1 cellular context compared by ENCODE assay signal in the genomic region with DNA sequence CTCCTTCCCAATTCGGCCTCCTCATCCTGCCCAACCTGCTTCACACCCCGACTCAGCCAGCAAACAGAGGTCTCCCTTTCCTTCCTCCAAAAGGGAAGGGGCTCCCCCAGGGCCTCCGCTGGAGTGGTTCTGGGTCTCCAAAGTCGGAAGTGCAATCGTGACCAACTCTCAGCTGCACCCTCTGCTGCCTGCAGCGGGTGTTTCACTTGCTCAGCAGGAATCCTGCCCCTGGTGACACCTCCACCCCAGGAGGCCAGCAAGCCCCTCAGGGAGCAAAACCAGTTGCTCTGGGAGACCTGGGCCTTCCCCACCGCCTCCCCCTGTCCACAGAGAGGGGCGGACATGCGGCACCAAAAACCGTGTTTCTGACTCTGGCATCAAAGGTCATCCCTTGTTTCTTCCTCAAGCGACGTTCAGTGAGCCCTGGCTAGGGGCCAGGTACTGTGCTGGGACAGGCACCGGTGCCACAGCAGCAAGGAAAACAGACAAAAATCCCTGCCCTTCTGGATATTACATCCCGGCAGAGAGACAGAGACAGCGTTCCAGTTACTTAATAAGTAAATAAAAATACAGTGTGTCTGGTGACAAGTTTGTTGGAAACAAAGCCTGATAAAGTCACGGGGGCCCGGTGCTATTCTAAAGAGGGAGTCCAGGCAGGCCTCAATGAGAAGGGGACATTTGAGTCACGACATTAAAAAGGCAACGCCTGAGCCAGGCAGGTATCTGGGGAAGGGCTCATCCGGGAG.
TF ChIP-seq lines count a peak whose summit lies in the region.

No MANE protein-coding gene starts in this region.

TF ChIP-seq in GM23338, 12 proteins besides CTCF, POLR2A, EP300 and RAD21 (continued from another document):
- TF ChIP-seq, protein P1, sequence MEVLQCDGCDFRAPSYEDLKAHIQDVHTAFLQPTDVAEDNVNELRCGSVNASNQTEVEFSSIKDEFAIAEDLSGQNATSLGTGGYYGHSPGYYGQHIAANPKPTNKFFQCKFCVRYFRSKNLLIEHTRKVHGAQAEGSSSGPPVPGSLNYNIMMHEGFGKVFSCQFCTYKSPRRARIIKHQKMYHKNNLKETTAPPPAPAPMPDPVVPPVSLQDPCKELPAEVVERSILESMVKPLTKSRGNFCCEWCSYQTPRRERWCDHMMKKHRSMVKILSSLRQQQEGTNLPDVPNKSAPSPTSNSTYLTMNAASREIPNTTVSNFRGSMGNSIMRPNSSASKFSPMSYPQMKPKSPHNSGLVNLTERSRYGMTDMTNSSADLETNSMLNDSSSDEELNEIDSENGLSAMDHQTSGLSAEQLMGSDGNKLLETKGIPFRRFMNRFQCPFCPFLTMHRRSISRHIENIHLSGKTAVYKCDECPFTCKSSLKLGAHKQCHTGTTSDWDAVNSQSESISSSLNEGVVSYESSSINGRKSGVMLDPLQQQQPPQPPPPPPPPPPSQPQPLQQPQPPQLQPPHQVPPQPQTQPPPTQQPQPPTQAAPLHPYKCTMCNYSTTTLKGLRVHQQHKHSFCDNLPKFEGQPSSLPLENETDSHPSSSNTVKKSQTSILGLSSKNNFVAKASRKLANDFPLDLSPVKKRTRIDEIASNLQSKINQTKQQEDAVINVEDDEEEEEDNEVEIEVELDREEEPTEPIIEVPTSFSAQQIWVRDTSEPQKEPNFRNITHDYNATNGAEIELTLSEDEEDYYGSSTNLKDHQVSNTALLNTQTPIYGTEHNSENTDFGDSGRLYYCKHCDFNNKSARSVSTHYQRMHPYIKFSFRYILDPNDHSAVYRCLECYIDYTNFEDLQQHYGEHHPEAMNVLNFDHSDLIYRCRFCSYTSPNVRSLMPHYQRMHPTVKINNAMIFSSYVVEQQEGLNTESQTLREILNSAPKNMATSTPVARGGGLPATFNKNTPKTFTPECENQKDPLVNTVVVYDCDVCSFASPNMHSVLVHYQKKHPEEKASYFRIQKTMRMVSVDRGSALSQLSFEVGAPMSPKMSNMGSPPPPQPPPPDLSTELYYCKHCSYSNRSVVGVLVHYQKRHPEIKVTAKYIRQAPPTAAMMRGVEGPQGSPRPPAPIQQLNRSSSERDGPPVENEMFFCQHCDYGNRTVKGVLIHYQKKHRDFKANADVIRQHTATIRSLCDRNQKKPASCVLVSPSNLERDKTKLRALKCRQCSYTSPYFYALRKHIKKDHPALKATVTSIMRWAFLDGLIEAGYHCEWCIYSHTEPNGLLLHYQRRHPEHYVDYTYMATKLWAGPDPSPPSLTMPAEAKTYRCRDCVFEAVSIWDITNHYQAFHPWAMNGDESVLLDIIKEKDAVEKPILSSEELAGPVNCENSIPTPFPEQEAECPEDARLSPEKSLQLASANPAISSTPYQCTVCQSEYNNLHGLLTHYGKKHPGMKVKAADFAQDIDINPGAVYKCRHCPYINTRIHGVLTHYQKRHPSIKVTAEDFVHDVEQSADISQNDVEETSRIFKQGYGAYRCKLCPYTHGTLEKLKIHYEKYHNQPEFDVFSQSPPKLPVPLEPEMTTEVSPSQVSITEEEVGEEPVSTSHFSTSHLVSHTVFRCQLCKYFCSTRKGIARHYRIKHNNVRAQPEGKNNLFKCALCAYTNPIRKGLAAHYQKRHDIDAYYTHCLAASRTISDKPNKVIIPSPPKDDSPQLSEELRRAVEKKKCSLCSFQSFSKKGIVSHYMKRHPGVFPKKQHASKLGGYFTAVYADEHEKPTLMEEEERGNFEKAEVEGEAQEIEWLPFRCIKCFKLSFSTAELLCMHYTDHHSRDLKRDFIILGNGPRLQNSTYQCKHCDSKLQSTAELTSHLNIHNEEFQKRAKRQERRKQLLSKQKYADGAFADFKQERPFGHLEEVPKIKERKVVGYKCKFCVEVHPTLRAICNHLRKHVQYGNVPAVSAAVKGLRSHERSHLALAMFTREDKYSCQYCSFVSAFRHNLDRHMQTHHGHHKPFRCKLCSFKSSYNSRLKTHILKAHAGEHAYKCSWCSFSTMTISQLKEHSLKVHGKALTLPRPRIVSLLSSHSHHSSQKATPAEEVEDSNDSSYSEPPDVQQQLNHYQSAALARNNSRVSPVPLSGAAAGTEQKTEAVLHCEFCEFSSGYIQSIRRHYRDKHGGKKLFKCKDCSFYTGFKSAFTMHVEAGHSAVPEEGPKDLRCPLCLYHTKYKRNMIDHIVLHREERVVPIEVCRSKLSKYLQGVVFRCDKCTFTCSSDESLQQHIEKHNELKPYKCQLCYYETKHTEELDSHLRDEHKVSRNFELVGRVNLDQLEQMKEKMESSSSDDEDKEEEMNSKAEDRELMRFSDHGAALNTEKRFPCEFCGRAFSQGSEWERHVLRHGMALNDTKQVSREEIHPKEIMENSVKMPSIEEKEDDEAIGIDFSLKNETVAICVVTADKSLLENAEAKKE (CRISPR knock-in tag; IDR thresholded peaks at IDR 0.05): no peak
- TF ChIP-seq EZH2 (IDR thresholded peaks at IDR 0.05; ENCODE audit: low read depth, unreplicated experiment) (no peak), STAT1 (IDR thresholded peaks at IDR 0.05; ENCODE audit: unreplicated experiment) (no peak), POLR2AphosphoS5 (IDR thresholded peaks at IDR 0.05; ENCODE audit: low read depth) (no peak), ZNF114 (CRISPR knock-in tag; IDR thresholded peaks at IDR 0.05) (no peak), JUNB (IDR thresholded peaks at IDR 0.05; ENCODE audit: unreplicated experiment) (no peak), ZNF331 (CRISPR knock-in tag; IDR thresholded peaks at IDR 0.05; ENCODE audit: low read depth) (no peak), EZH2phosphoT487 (IDR thresholded peaks at IDR 0.05; ENCODE audit: unreplicated experiment) (no peak), NANOG (IDR thresholded peaks at IDR 0.05; ENCODE audit: borderline replicate concordance) (no peak)
- TF ChIP-seq, protein P2, sequence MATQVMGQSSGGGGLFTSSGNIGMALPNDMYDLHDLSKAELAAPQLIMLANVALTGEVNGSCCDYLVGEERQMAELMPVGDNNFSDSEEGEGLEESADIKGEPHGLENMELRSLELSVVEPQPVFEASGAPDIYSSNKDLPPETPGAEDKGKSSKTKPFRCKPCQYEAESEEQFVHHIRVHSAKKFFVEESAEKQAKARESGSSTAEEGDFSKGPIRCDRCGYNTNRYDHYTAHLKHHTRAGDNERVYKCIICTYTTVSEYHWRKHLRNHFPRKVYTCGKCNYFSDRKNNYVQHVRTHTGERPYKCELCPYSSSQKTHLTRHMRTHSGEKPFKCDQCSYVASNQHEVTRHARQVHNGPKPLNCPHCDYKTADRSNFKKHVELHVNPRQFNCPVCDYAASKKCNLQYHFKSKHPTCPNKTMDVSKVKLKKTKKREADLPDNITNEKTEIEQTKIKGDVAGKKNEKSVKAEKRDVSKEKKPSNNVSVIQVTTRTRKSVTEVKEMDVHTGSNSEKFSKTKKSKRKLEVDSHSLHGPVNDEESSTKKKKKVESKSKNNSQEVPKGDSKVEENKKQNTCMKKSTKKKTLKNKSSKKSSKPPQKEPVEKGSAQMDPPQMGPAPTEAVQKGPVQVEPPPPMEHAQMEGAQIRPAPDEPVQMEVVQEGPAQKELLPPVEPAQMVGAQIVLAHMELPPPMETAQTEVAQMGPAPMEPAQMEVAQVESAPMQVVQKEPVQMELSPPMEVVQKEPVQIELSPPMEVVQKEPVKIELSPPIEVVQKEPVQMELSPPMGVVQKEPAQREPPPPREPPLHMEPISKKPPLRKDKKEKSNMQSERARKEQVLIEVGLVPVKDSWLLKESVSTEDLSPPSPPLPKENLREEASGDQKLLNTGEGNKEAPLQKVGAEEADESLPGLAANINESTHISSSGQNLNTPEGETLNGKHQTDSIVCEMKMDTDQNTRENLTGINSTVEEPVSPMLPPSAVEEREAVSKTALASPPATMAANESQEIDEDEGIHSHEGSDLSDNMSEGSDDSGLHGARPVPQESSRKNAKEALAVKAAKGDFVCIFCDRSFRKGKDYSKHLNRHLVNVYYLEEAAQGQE (IDR thresholded peaks at IDR 0.05; ENCODE audit: unreplicated experiment): no peak
- TF ChIP-seq, protein P3, sequence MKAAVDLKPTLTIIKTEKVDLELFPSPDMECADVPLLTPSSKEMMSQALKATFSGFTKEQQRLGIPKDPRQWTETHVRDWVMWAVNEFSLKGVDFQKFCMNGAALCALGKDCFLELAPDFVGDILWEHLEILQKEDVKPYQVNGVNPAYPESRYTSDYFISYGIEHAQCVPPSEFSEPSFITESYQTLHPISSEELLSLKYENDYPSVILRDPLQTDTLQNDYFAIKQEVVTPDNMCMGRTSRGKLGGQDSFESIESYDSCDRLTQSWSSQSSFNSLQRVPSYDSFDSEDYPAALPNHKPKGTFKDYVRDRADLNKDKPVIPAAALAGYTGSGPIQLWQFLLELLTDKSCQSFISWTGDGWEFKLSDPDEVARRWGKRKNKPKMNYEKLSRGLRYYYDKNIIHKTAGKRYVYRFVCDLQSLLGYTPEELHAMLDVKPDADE (IDR thresholded peaks at IDR 0.05): no peak
TF ChIP-seq in GM23338: peak in this region for 0.
